Comparison of ENCODE assay signal across 8 cellular contexts in the genomic region with DNA sequence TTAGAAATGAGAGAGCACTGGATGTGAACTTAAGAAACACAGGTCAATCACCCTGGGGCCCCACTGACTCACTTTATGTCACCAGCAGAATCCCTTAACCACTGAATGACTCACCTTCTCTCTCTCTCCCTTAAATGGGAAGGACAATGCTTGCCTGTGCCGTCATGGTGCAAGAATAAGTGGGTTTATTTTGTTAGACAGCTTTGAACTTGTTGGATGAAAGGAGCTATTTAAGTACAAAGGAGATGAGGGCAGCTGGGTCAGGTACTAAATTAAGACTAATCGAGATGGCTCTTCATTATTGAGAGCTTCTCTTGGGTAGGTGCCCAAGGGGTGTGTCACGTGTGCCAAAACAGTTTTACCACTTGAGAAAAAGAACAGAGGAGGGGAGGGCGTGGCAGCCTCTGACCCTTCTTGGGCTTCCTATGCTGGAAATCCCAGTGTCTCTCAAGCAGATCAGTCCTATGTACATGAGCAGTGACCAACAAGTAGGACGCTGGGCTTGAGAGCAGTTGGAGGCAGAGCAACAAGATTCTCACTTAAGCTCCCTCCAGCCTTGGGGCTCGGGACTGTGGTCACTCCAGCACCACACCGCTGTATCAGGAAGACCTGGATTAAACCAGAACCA. TPM values are rescaled to one million over a fixed set of nuclear protein-coding genes. Genes with fewer than 3 reads are reported as not detected.
DNase-seq lines count a peak whose midpoint lies in the region; ATAC-seq, FAIRE-seq and TF ChIP-seq lines count a peak whose summit lies in the region.

No MANE protein-coding gene starts in this region.

- no peak overlapping the region for H3K4me3 ChIP-seq in WERI-Rb-1 (ENCODE audit: low read depth, low read length)
- H3K4me3 ChIP-seq in neuronal stem cell (ENCODE audit: low read length in 2 of 2): no peak overlapping the region

- WGBS in neuronal stem cell (ENCODE audit: extremely low coverage in 2 of 2, insufficient read length in 2 of 2, insufficient replicate concordance in 1 of 2), 2 donors: no CpG with 5 or more reads among the region's 7 CpGs

- no peak for FAIRE-seq in GM12892 (lab: Jason Lieb, UNC)

- H4K8ac ChIP-seq in neuronal stem cell (ENCODE audit: low read depth, low read length): no peak overlapping the region

- no peak overlapping the region for H3K4me2 ChIP-seq in neuronal stem cell (ENCODE audit: insufficient read depth, low read length, poor library complexity, severe bottlenecking)

- H3K23ac ChIP-seq in neuronal stem cell (ENCODE audit: low read depth, low read length, poor library complexity): no peak overlapping the region

- H3K18ac ChIP-seq in neuronal stem cell (ENCODE audit: low read length): no peak overlapping the region

- no peak overlapping the region for H2AK5ac ChIP-seq in neuronal stem cell (ENCODE audit: low read depth, low read length)

- TF ChIP-seq POLR2A in GM12892 (IDR thresholded peaks at IDR 0.05; ENCODE audit: low read depth, low read length): no peak

- DNase-seq in AG08395 (ENCODE audit: low spot score) (peak; percentile 91), LHCN-M2 (ENCODE audit: low read depth) (peak; percentile 96), fibroblast of the conjunctiva (ENCODE audit: low read depth) (peak; percentile 61), WERI-Rb-1 (no peak), neuronal stem cell (ENCODE audit: low spot score) (no peak), GM12892 (ENCODE audit: insufficient read length) (no peak)
- DNase-seq in activated CD8-positive, alpha-beta memory T cell treated with anti-CD3 and anti-CD28 coated beads for 4 hours (ENCODE audit: low read depth in 2 of 2): peak; percentile 4 to 13
- peak; percentile 56 for DNase-seq in stimulated activated naive CD8-positive, alpha-beta T cell treated with anti-CD3 and anti-CD28 coated beads, Interleukin-15, Interleukin-2, amounts not matched to agents 100 U/mL and 50 U/mL, for 24 hours

- peaks cover 3% of the 10 kb centered on the region for H3K9me3 ChIP-seq in WERI-Rb-1 (ENCODE audit: severe bottlenecking)
- no peaks in the 10 kb centered on the region for H3K9me3 ChIP-seq in neuronal stem cell (replicated peaks in 1 of 2; ENCODE audit: control insufficient read depth in 2 of 2, insufficient read depth in 1 of 2, low read depth in 1 of 2, low read length in 2 of 2)

- peaks cover 0 to 2% of the 10 kb centered on the region in 2 donors for H3K4me1 ChIP-seq in neuronal stem cell (ENCODE audit: control insufficient read depth in 2 of 2, insufficient read depth in 1 of 2, low read depth in 1 of 2, low read length in 2 of 2)

- no peak overlapping the region for H2BK15ac ChIP-seq in neuronal stem cell (ENCODE audit: low read length)

- no peak overlapping the region for H3K14ac ChIP-seq in neuronal stem cell (ENCODE audit: low read length)

- no peak overlapping the region for H2BK120ac ChIP-seq in neuronal stem cell (ENCODE audit: low read depth, low read length)

- H3K36me3 ChIP-seq in WERI-Rb-1 (no peaks in the 10 kb centered on the region), neuronal stem cell (replicated peaks in 1 of 2; ENCODE audit: control insufficient read depth in 2 of 2, insufficient read depth in 2 of 2, low read length in 2 of 2) (no peaks in the 10 kb centered on the region)

- H3K4ac ChIP-seq in neuronal stem cell (ENCODE audit: low read length): no peak overlapping the region

- H3K79me1 ChIP-seq in neuronal stem cell (ENCODE audit: low read depth, low read length): no peaks in the 10 kb centered on the region

- H3K9ac ChIP-seq in neuronal stem cell (ENCODE audit: low read depth, low read length, poor library complexity): no peak overlapping the region

- ATAC-seq in stimulated activated naive CD8-positive, alpha-beta T cell treated with anti-CD3 and anti-CD28 coated beads, Interleukin-15, Interleukin-2, amounts not matched to agents 100 U/mL and 50 U/mL, for 24 hours: peak; percentile 95

- H3K27me3 ChIP-seq in WERI-Rb-1 (ENCODE audit: insufficient read depth, low read depth, severe bottlenecking) (peaks cover 100% of the 10 kb centered on the region), neuronal stem cell (ENCODE audit: control insufficient read depth in 3 of 3, insufficient read depth in 3 of 3, low read depth in 1 of 3, low read length in 3 of 3) (no peaks in the 10 kb centered on the region)

- no peak overlapping the region for H2AFZ ChIP-seq in neuronal stem cell (ENCODE audit: low read length)

- no peak for TF ChIP-seq CTCF in WERI-Rb-1 (IDR thresholded peaks at IDR 0.05; ENCODE audit: low read depth, low read length)

- H2BK12ac ChIP-seq in neuronal stem cell (ENCODE audit: low read length): no peak overlapping the region

- no peak overlapping the region for H4K91ac ChIP-seq in neuronal stem cell (ENCODE audit: low read depth, low read length, poor library complexity)

- H3K27ac ChIP-seq in WERI-Rb-1: no peak overlapping the region
- H3K27ac ChIP-seq in neuronal stem cell (replicated peaks; ENCODE audit: low read length): no peak overlapping the region

- H2BK5ac ChIP-seq in neuronal stem cell (ENCODE audit: low read length): no peak overlapping the region

RNA-seq across cellular contexts. Expression of gene KRT31, which starts 6.7 kb away (rescaled TPM):
- not detected in 2 replicates for total RNA-seq in LHCN-M2 (2014; rRNA removed)
- 0.04 TPM for polyA plus RNA-seq in LHCN-M2 (2012)
- not detected for polyA plus RNA-seq in neuronal stem cell (2013, experiment 1 of 2)
- not detected for polyA plus RNA-seq in neuronal stem cell (2013, experiment 2 of 2)
- not detected for polyA plus RNA-seq in GM12892 (2012; ENCODE audit: missing spikeins)

RNA-seq across cellular contexts. Expression of gene KRT37, which starts 20.2 kb away (rescaled TPM):
- not detected in 2 replicates for total RNA-seq in LHCN-M2 (2014; rRNA removed)
- polyA plus RNA-seq in LHCN-M2 (2012): not detected
- polyA plus RNA-seq in neuronal stem cell (2013, experiment 1 of 2): not detected
- not detected for polyA plus RNA-seq in neuronal stem cell (2013, experiment 2 of 2)
- polyA plus RNA-seq in GM12892 (2012; ENCODE audit: missing spikeins): not detected

RNA-seq across cellular contexts. Expression of gene KRT34, which starts 22.0 kb away (rescaled TPM):
- total RNA-seq in LHCN-M2 (2014; rRNA removed): 0.29 and 1.0 TPM in 2 replicates
- polyA plus RNA-seq in LHCN-M2 (2012): 3.1 TPM
- not detected for polyA plus RNA-seq in neuronal stem cell (2013, experiment 1 of 2)
- polyA plus RNA-seq in neuronal stem cell (2013, experiment 2 of 2): not detected
- not detected for polyA plus RNA-seq in GM12892 (2012; ENCODE audit: missing spikeins)

RNA-seq across cellular contexts. Expression of gene KRT33B, which starts 34.5 kb away (rescaled TPM):
- total RNA-seq in LHCN-M2 (2014; rRNA removed): not detected in 2 replicates
- polyA plus RNA-seq in LHCN-M2 (2012): 0.17 TPM
- polyA plus RNA-seq in neuronal stem cell (2013, experiment 1 of 2): not detected
- not detected for polyA plus RNA-seq in neuronal stem cell (2013, experiment 2 of 2)
- polyA plus RNA-seq in GM12892 (2012; ENCODE audit: missing spikeins): not detected

RNA-seq across cellular contexts. Expression of gene KRT38, which starts 36.6 kb away (rescaled TPM):
- total RNA-seq in LHCN-M2 (2014; rRNA removed): not detected in 2 replicates
- polyA plus RNA-seq in LHCN-M2 (2012): not detected
- not detected for polyA plus RNA-seq in neuronal stem cell (2013, experiment 1 of 2)
- polyA plus RNA-seq in neuronal stem cell (2013, experiment 2 of 2): not detected
- not detected for polyA plus RNA-seq in GM12892 (2012; ENCODE audit: missing spikeins)

Comparison
In these comparisons a context has a peak if more than half of its experiments do, and no peak if none do; other contexts are left out.
1. DNase-seq: peak in AG08395 (single experiment), LHCN-M2 (single experiment), activated CD8-positive, alpha-beta memory T cell treated with anti-CD3 and anti-CD28 coated beads for 4 hours (2 of 2), fibroblast of the conjunctiva (single experiment) and stimulated activated naive CD8-positive, alpha-beta T cell treated with anti-CD3 and anti-CD28 coated beads, Interleukin-15, Interleukin-2, amounts not matched to agents 100 U/mL and 50 U/mL, for 24 hours (single experiment); none in WERI-Rb-1 (single experiment), neuronal stem cell (single experiment) and GM12892 (single experiment).